In genomic region chr5:88813805-88814584, GRCh38 we compare ENCODE assay signal across 13 cellular contexts.
DNase-seq lines count a peak whose midpoint lies in the region; ATAC-seq and TF ChIP-seq lines count a peak whose summit lies in the region.
"Had no signal": no experiment of that assay in that cellular context is flagged by ENCODE, and none has a peak within 500 bp of the region (broad histone marks: within the 10 kb centered on the region; RNA-seq: fewer than 3 reads in every experiment).

No MANE protein-coding gene starts in this region.

- CTCF ChIA-PET in OCI-LY7 (lab: Charles Lee; ENCODE audit: unreplicated experiment): no interaction called here

- no peaks in the 10 kb centered on the region for H3K36me3 ChIP-seq in heart left ventricle
- H3K36me3 ChIP-seq in OCI-LY7 (ENCODE audit: insufficient read depth, low read length): no peaks in the 10 kb centered on the region
- no peaks in the 10 kb centered on the region for H3K36me3 ChIP-seq in thyroid gland
- H3K36me3 ChIP-seq in aorta (ENCODE audit: control insufficient read depth in 1 of 2, insufficient read depth in 2 of 2, low read length in 1 of 2): no peaks in the 10 kb centered on the region

- H3K27me3 ChIP-seq in heart left ventricle (no peaks in the 10 kb centered on the region), right cardiac atrium (ENCODE audit: control insufficient read depth, insufficient read depth) (no peaks in the 10 kb centered on the region), thyroid gland (no peaks in the 10 kb centered on the region), aorta (ENCODE audit: control insufficient read depth in 1 of 2, insufficient read depth in 2 of 2, low read length in 1 of 2) (no peaks in the 10 kb centered on the region)

- H3K4me3 ChIP-seq in heart left ventricle: no peak overlapping the region
- H3K4me3 ChIP-seq in OCI-LY7 (ENCODE audit: low read depth, low read length, poor library complexity, severe bottlenecking): no peak overlapping the region
- no peak overlapping the region for H3K4me3 ChIP-seq in right cardiac atrium (ENCODE audit: low read length)
- no peak overlapping the region for H3K4me3 ChIP-seq in thyroid gland (replicated peaks in 1 of 3)
- H3K4me3 ChIP-seq in aorta (ENCODE audit: low read length in 2 of 2): no peak overlapping the region

- BruUV-seq in OCI-LY7 (replicated peaks; lab: Mats Ljungman, UMichigan): no TSS peak

- no peak for TF ChIP-seq POLR2A in heart left ventricle (IDR thresholded peaks at IDR 0.05)
- no peak for TF ChIP-seq POLR2A in thyroid gland (IDR thresholded peaks at IDR 0.05)

- WGBS in heart left ventricle, 4 donors: 60 to 65% (median 63%) methylated on average over 17 of the region's 17 CpGs
- WGBS in right cardiac atrium: 68% methylated on average over 17 of the region's 17 CpGs
- 74 to 81% methylated on average over 17 of the region's 17 CpGs for WGBS in thyroid gland, 2 donors
- WGBS in aorta, 2 donors: 77 to 81% methylated on average over 17 of the region's 17 CpGs

- DNase-seq in heart left ventricle: no peak
- no peak for DNase-seq in Right ventricle myocardium inferior (ENCODE audit: missing footprints)
- no peak for DNase-seq in OCI-LY7 (ENCODE audit: low spot score)
- peak in 1 of 3 donors; percentile 16 for DNase-seq in right cardiac atrium
- DNase-seq in thyroid gland: no peak
- DNase-seq in GM13976 (ENCODE audit: low spot score): no peak
- no peak for DNase-seq in NCI-H1694 treated with DMSO at 0.1 percent for 48 hours (lab: John Stamatoyannopoulos, UW)
- no peak for DNase-seq in aorta
- DNase-seq: DMS79, IMR-90, RPMI8226 had no signal

- intact Hi-C loops in heart left ventricle (cut with DNase I): no loop called here
- intact Hi-C loops in Right ventricle myocardium inferior (cut with DNase I): no loop called here
- intact Hi-C loops in OCI-LY7 (cut with micrococcal nuclease; ENCODE audit: unreplicated experiment): no loop called here
- intact Hi-C loops in right cardiac atrium (cut with DNase I): no loop called here
- intact Hi-C loops in thyroid gland (cut with DNase I): no loop called here
- intact Hi-C loops in aorta (cut with DNase I): no loop called here

- no peaks in the 10 kb centered on the region for H3K79me2 ChIP-seq in OCI-LY7 (ENCODE audit: insufficient read depth, low read depth, low read length)

- no peak for TF ChIP-seq CTCF in heart left ventricle (IDR thresholded peaks at IDR 0.05)
- TF ChIP-seq CTCF in OCI-LY7 (conservative IDR thresholded peaks at IDR 0.05; ENCODE audit: low read length): no peak
- no peak for TF ChIP-seq CTCF in thyroid gland (IDR thresholded peaks at IDR 0.05)
- no peak for TF ChIP-seq CTCF in GM13976 (IDR thresholded peaks at IDR 0.05; ENCODE audit: borderline replicate concordance, control extremely low read depth, extremely low read depth, insufficient read depth, missing control alignments)

- ATAC-seq in heart left ventricle (peak in 2 of 4 donors; percentile 53 to 55), Right ventricle myocardium inferior (no peak), right cardiac atrium (peak in 1 of 2 donors; percentile 68), aorta (ENCODE audit: low FRiP score) (no peak)
- ATAC-seq: natural killer cell treated with Interleukin-12 subunit alpha and Interleukin-12 subunit beta and Interleukin-15 and Interleukin-18, amount 100 ng/mL, for 72 hours; stimulated activated effector memory CD8-positive, alpha-beta T cell treated with anti-CD3 and anti-CD28 coated beads, Interleukin-12 subunit alpha, Interleukin-12 subunit beta, amount 100 ng/mL, for 72 hours had no signal

- H3K4me1 ChIP-seq in heart left ventricle (peaks cover 0 to 74% (median 59%) of the 10 kb centered on the region in 12 donors), OCI-LY7 (ENCODE audit: insufficient read depth, low read length, poor library complexity, severe bottlenecking) (peaks cover 32% of the 10 kb centered on the region), right cardiac atrium (ENCODE audit: control insufficient read depth, insufficient read depth, low read length) (peaks cover 5% of the 10 kb centered on the region), thyroid gland (peaks cover 0 to 12% of the 10 kb centered on the region in 2 donors), aorta (ENCODE audit: control insufficient read depth in 1 of 2, insufficient read depth in 2 of 2, low read length in 2 of 2) (peaks cover 1 to 10% of the 10 kb centered on the region in 2 donors)

- H3K27ac ChIP-seq in heart left ventricle (peak overlapping the region in 11 of 12 donors; percentile 2 to 66 (median 39)), OCI-LY7 (ENCODE audit: low read depth, low read length, poor library complexity, severe bottlenecking) (no peak overlapping the region), right cardiac atrium (ENCODE audit: low read length) (peak overlapping the region; percentile 52), thyroid gland (peak overlapping the region in 2 of 3 donors; percentile 3 to 22), aorta (ENCODE audit: low read depth in 1 of 2, low read length in 2 of 2) (no peak overlapping the region)

- no peak overlapping the region for H2AFZ ChIP-seq in OCI-LY7 (ENCODE audit: low read length)

- H3K4me2 ChIP-seq in OCI-LY7 (ENCODE audit: low read length): 0 out of 2 replicates have a peak overlapping the region, but pooled peaks have one; percentile 6

- H3K9me3 ChIP-seq in heart left ventricle (no peaks in the 10 kb centered on the region), OCI-LY7 (ENCODE audit: low read length) (no peaks in the 10 kb centered on the region), right cardiac atrium (ENCODE audit: control insufficient read depth, low read length) (no peaks in the 10 kb centered on the region), thyroid gland (no peaks in the 10 kb centered on the region), aorta (ENCODE audit: control insufficient read depth, low read length) (no peaks in the 10 kb centered on the region)

- H4K20me1 ChIP-seq in OCI-LY7 (ENCODE audit: insufficient read depth, low read length): no peaks in the 10 kb centered on the region

- POLR2A ChIA-PET in OCI-LY7 (lab: Charles Lee): interaction anchor here (0.6 to 1.0 kb wide), 4 partner anchors 13 to 1659 kb away, joined by 3 to 6 read pairs (median 4); no protein-coding TSS in a partner anchor

- in situ Hi-C loops in GM13976 (cut with MboI; ENCODE audit: low sequenced_read_pairs, unreplicated experiment): no loop called here

- H3K9me2 ChIP-seq in OCI-LY7 (ENCODE audit: insufficient read depth, low read length): no peaks in the 10 kb centered on the region

Comparison
In these comparisons a context has a peak if more than half of its experiments do, and no peak if none do; other contexts are left out.
1. H3K27ac ChIP-seq: peak in heart left ventricle (11 of 12), right cardiac atrium (single experiment) and thyroid gland (2 of 3); none in OCI-LY7 (single experiment) and aorta (0 of 2).